Comparison of ENCODE assay signal across 8 cellular contexts in the genomic region with DNA sequence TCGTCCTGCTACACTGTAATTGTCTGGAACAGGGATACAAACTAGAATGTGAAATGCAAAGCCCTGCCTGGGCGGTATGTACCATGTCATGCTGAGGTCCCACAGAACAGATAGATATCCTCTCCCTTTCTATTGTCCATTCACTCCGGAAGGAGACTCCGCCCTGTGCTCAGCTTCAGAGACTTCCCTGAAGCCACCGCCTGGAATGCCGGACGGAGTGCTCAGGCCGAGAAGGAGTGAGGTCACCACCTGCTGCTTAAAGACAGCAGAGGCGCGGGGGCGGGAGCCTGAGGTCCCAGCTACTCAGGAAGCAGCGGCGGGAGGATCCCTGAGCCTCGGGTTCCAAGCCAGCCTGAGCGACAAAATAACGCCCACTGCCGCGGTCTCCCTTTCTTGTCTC. TPM values are rescaled to one million over a fixed set of nuclear protein-coding genes. Genes with fewer than 3 reads are reported as not detected.
DNase-seq lines count a peak whose midpoint lies in the region; ATAC-seq lines count a peak whose summit lies in the region.

No MANE protein-coding gene starts in this region.

- H3K4me3 Mint-ChIP-seq in stimulated activated naive CD8-positive, alpha-beta T cell treated with anti-CD3 and anti-CD28 coated beads, Interleukin-15, Interleukin-2, amounts not matched to agents 100 ng/mL and 50 ng/mL, for 24 hours, result peak overlapping the region; percentile 86

- H3K27me3 ChIP-seq in stomach smooth muscle (ENCODE audit: control insufficient read depth in 1 of 2, insufficient read depth in 2 of 2, low read length in 2 of 2), result no peaks in the 10 kb centered on the region

- peak overlapping the region; percentile 86 for H3K27ac Mint-ChIP-seq in stimulated activated naive CD8-positive, alpha-beta T cell treated with anti-CD3 and anti-CD28 coated beads, Interleukin-15, Interleukin-2, amounts not matched to agents 100 ng/mL and 50 ng/mL, for 24 hours

- peaks cover 16% of the 10 kb centered on the region for H3K36me3 Mint-ChIP-seq in stimulated activated naive CD8-positive, alpha-beta T cell treated with anti-CD3 and anti-CD28 coated beads, Interleukin-15, Interleukin-2, amounts not matched to agents 100 ng/mL and 50 ng/mL, for 24 hours (ENCODE audit: low read depth)

- H3K9me3 Mint-ChIP-seq in stimulated activated naive CD8-positive, alpha-beta T cell treated with anti-CD3 and anti-CD28 coated beads, Interleukin-15, Interleukin-2, amounts not matched to agents 100 ng/mL and 50 ng/mL, for 24 hours, result no peaks in the 10 kb centered on the region

- no peak for ATAC-seq in stimulated activated naive CD8-positive, alpha-beta T cell treated with anti-CD3 and anti-CD28 coated beads, Interleukin-15, Interleukin-2, amounts not matched to agents 100 U/mL and 50 U/mL, for 24 hours
- ATAC-seq in left colon (no peak), GM21723 (IDR thresholded peaks at IDR 0.05; ENCODE audit: unreplicated experiment) (no peak)

- peaks cover 12% of the 10 kb centered on the region for H3K4me1 ChIP-seq in stomach smooth muscle (ENCODE audit: control insufficient read depth, insufficient read depth, low read length)

- no peaks in the 10 kb centered on the region for H3K27me3 Mint-ChIP-seq in stimulated activated naive CD8-positive, alpha-beta T cell treated with anti-CD3 and anti-CD28 coated beads, Interleukin-15, Interleukin-2, amounts not matched to agents 100 ng/mL and 50 ng/mL, for 24 hours

- H3K9me3 ChIP-seq in stomach smooth muscle (ENCODE audit: control insufficient read depth in 2 of 2, low read length in 2 of 2), result no peaks in the 10 kb centered on the region

- H3K36me3 ChIP-seq in stomach smooth muscle (ENCODE audit: control insufficient read depth in 2 of 2, insufficient read depth in 2 of 2, low read length in 2 of 2), result no peaks in the 10 kb centered on the region

- intact Hi-C loops in left colon (cut with DNase I, micrococcal nuclease), result no loop called here

- H3K27ac ChIP-seq in caudate nucleus (ENCODE audit: low read depth, low read length) (peak overlapping the region; percentile 82), stomach smooth muscle (ENCODE audit: low read length) (peak overlapping the region; percentile 80)

- peak overlapping the region; percentile 75 to 78 for H3K9ac ChIP-seq in stomach smooth muscle (ENCODE audit: low read length in 2 of 2)

- no peak for DNase-seq in stimulated activated naive CD8-positive, alpha-beta T cell treated with anti-CD3 and anti-CD28 coated beads, Interleukin-15, Interleukin-2, amounts not matched to agents 100 U/mL and 50 U/mL, for 24 hours
- DNase-seq in caudate nucleus (lab: John Stamatoyannopoulos, UW) (peak in 13 of 61 donors; percentile 1 to 22 (median 8)), left colon (peak; percentile 41 to 59), NCI-H526 treated with DMSO at 0.1 percent for 48 hours (lab: John Stamatoyannopoulos, UW) (no peak), NK-92 (lab: John Stamatoyannopoulos, UW; ENCODE audit: unreplicated experiment) (no peak)

- peak overlapping the region; percentile 93 for H3K4me3 ChIP-seq in stomach smooth muscle (ENCODE audit: low read length in 2 of 2)

- peaks cover 27% of the 10 kb centered on the region for H3K4me1 Mint-ChIP-seq in stimulated activated naive CD8-positive, alpha-beta T cell treated with anti-CD3 and anti-CD28 coated beads, Interleukin-15, Interleukin-2, amounts not matched to agents 100 ng/mL and 50 ng/mL, for 24 hours (ENCODE audit: low read depth)

RNA-seq across cellular contexts. Expression of gene ZNF611, which starts 0.9 kb away (rescaled TPM):
- 10 to 100 TPM; 13.1 to 15.6 TPM for total RNA-seq in left colon

RNA-seq across cellular contexts. Expression of gene ZNF600, which starts 50.9 kb away (rescaled TPM):
- 10 to 100 TPM; 11.8 to 12.0 TPM for total RNA-seq in left colon

Comparison
In these comparisons a context has a peak if more than half of its experiments do, and no peak if none do; other contexts are left out.
1. DNase-seq: peak in left colon (2 of 2); none in stimulated activated naive CD8-positive, alpha-beta T cell treated with anti-CD3 and anti-CD28 coated beads, Interleukin-15, Interleukin-2, amounts not matched to agents 100 U/mL and 50 U/mL, for 24 hours (single experiment), NCI-H526 treated with DMSO at 0.1 percent for 48 hours (single experiment) and NK-92 (single experiment).